In genomic region chr19:46902402-46902766, GRCh38 we compare ENCODE assay signal across 11 cellular contexts. TPM values are rescaled to one million over a fixed set of nuclear protein-coding genes. Genes with fewer than 3 reads are reported as not detected.
A peak's percentile ranks its signal among the peaks of the same experiment; 100 is the strongest.
DNase-seq lines count a peak whose midpoint lies in the region; ATAC-seq, FAIRE-seq and TF ChIP-seq lines count a peak whose summit lies in the region.
"Had no signal": no experiment of that assay in that cellular context is flagged by ENCODE, and none has a peak within 500 bp of the region (broad histone marks: within the 10 kb centered on the region; RNA-seq: fewer than 3 reads in every experiment).

No MANE protein-coding gene starts in this region.

- no peaks in the 10 kb centered on the region for H4K20me1 ChIP-seq in mammary epithelial cell (ENCODE audit: insufficient read depth, low read length)

- H3K9me3 Mint-ChIP-seq in activated T-helper 2 cell treated with anti-CD3 and anti-CD28 coated beads, Interferon-gamma antibody, Interleukin-2, Interleukin-4, amounts not matched to agents 10 μg/mL and 5 μg/mL and 100 μg/mL, durations not matched to agents 14 hours and 24 hours and 36 hours, result no peaks in the 10 kb centered on the region
- H3K9me3 Mint-ChIP-seq: activated naive CD8-positive, alpha-beta T cell treated with anti-CD3 and anti-CD28 coated beads, Interleukin-2, amount 10 ng/mL, durations not matched to agents 7 days and 5 days had no signal

- H3K4me2 ChIP-seq in mammary epithelial cell (ENCODE audit: insufficient read depth, low read depth, low read length) (peak overlapping the region; percentile 81), mesenchymal stem cell (ENCODE audit: low read length, poor library complexity, severe bottlenecking) (peak overlapping the region; percentile 3)

- H2BK5ac ChIP-seq in mesenchymal stem cell (ENCODE audit: low read depth, low read length, poor library complexity, severe bottlenecking), result no peak overlapping the region

- peaks cover 14% of the 10 kb centered on the region for H3K4me1 Mint-ChIP-seq in activated T-helper 2 cell treated with anti-CD3 and anti-CD28 coated beads, Interferon-gamma antibody, Interleukin-2, Interleukin-4, amounts not matched to agents 10 μg/mL and 5 μg/mL and 100 μg/mL, durations not matched to agents 14 hours and 24 hours and 36 hours (ENCODE audit: low read depth)

- no peak overlapping the region for H3K23ac ChIP-seq in mesenchymal stem cell (ENCODE audit: low read length in 2 of 2)

- H2BK12ac ChIP-seq in mesenchymal stem cell (ENCODE audit: low read length in 2 of 2), result peak overlapping the region in 1 of 2 experiments; percentile 71

- no peak overlapping the region for H3K14ac ChIP-seq in mesenchymal stem cell (ENCODE audit: low read length in 2 of 2)

- FAIRE-seq in urothelium cell line (lab: Jason Lieb, UNC), result no peak

- ATAC-seq in right cardiac atrium, result no peak
- ATAC-seq in HG02678 (IDR thresholded peaks at IDR 0.05; ENCODE audit: unreplicated experiment), result no peak

- BruUV-seq in mammary epithelial cell (replicated peaks; lab: Mats Ljungman, UMichigan), result no TSS peak

- H3K9me3 ChIP-seq in left ventricle myocardium inferior (replicated peaks) (no peaks in the 10 kb centered on the region), right cardiac atrium (ENCODE audit: control insufficient read depth, low read length) (no peaks in the 10 kb centered on the region), mammary epithelial cell (replicated peaks; ENCODE audit: insufficient read depth, low read length) (no peaks in the 10 kb centered on the region), mesenchymal stem cell (ENCODE audit: control insufficient read depth, low read length) (no peaks in the 10 kb centered on the region)

- H4K8ac ChIP-seq in mesenchymal stem cell (ENCODE audit: low read length), result no peak overlapping the region

- no peaks in the 10 kb centered on the region for H3K36me3 Mint-ChIP-seq in activated T-helper 2 cell treated with anti-CD3 and anti-CD28 coated beads, Interferon-gamma antibody, Interleukin-2, Interleukin-4, amounts not matched to agents 10 μg/mL and 5 μg/mL and 100 μg/mL, durations not matched to agents 14 hours and 24 hours and 36 hours (ENCODE audit: low read depth)

- no peak overlapping the region for H3K4me3 Mint-ChIP-seq in activated T-helper 2 cell treated with anti-CD3 and anti-CD28 coated beads, Interferon-gamma antibody, Interleukin-2, Interleukin-4, amounts not matched to agents 10 μg/mL and 5 μg/mL and 100 μg/mL, durations not matched to agents 14 hours and 24 hours and 36 hours (ENCODE audit: low read depth)
- H3K4me3 Mint-ChIP-seq: activated naive CD8-positive, alpha-beta T cell treated with anti-CD3 and anti-CD28 coated beads, Interleukin-2, amount 10 ng/mL, durations not matched to agents 7 days and 5 days had no signal

- H3K27ac ChIP-seq in left ventricle myocardium inferior (replicated peaks) (peak overlapping the region; percentile 74), right cardiac atrium (ENCODE audit: low read length) (no peak overlapping the region), mammary epithelial cell (ENCODE audit: insufficient read depth, low read depth, low read length) (peak overlapping the region; percentile 91), mesenchymal stem cell (ENCODE audit: low read length, poor library complexity, severe bottlenecking) (peak overlapping the region; percentile 86)

- DNase-seq in left ventricle myocardium inferior (no peak), right cardiac atrium (no peak), mammary epithelial cell (peak; percentile 90), mesenchymal stem cell (peak; percentile 28), urothelium cell line (ENCODE audit: low spot score) (peak; percentile 42), NCI-H2081 treated with DMSO at 0.1 percent for 48 hours (lab: John Stamatoyannopoulos, UW) (no peak)
- no peak for DNase-seq in activated T-helper 2 cell treated with anti-CD3 and anti-CD28 coated beads, Interferon-gamma antibody, Interleukin-2, Interleukin-4, amounts not matched to agents 10 μg/mL and 5 μg/mL and 100 μg/mL, durations not matched to agents 14 hours and 24 hours and 36 hours (ENCODE audit: low spot score)
- DNase-seq: activated CD4-positive, alpha-beta T cell treated with anti-CD3 and anti-CD28 coated beads, Interleukin-2, amount 50 U/mL, for 48 hours; activated naive CD8-positive, alpha-beta T cell treated with anti-CD3 and anti-CD28 coated beads, Interleukin-2, amount 10 ng/mL, durations not matched to agents 7 days and 5 days; effector memory CD4-positive, alpha-beta T cell had no signal

- H3K18ac ChIP-seq in mesenchymal stem cell (ENCODE audit: low read depth in 1 of 2, low read length in 2 of 2), result peak overlapping the region in 1 of 2 experiments; percentile 37

- dilution Hi-C loops in mammary epithelial cell (cut with HindIII; ENCODE audit: low sequenced_read_pairs), result no loop called here

- CTCF ChIA-PET in mammary epithelial cell (lab: Charles Lee; ENCODE audit: low non-redundant PET), result interaction anchor here (0.6 kb wide), 1 partner anchor 145 kb away, joined by 7 read pairs; no protein-coding TSS in a partner anchor

- H3K36me3 ChIP-seq in left ventricle myocardium inferior, result no peaks in the 10 kb centered on the region
- no peaks in the 10 kb centered on the region for H3K36me3 ChIP-seq in mammary epithelial cell (ENCODE audit: insufficient read depth, low read length)
- no peaks in the 10 kb centered on the region for H3K36me3 ChIP-seq in mesenchymal stem cell (ENCODE audit: control insufficient read depth in 1 of 2, insufficient read depth in 2 of 2, low read depth in 1 of 2, low read length in 2 of 2)

- H3K79me1 ChIP-seq in mesenchymal stem cell (replicated peaks; ENCODE audit: low read length, poor library complexity, severe bottlenecking), result peaks cover 17% of the 10 kb centered on the region

- in situ Hi-C loops in mammary epithelial cell (cut with MboI; ENCODE audit: low sequenced_read_pairs in 2 of 2), result no loop called here

- H3K4me1 ChIP-seq in left ventricle myocardium inferior, result peaks cover 85% of the 10 kb centered on the region
- peaks cover 21% of the 10 kb centered on the region for H3K4me1 ChIP-seq in right cardiac atrium (ENCODE audit: control insufficient read depth, insufficient read depth, low read length)
- peaks cover 54% of the 10 kb centered on the region for H3K4me1 ChIP-seq in mammary epithelial cell (ENCODE audit: insufficient read depth, low read length)
- H3K4me1 ChIP-seq in mesenchymal stem cell (ENCODE audit: control insufficient read depth, insufficient read depth, low read depth, low read length), result peaks cover 27% of the 10 kb centered on the region

- H3K9ac ChIP-seq in mammary epithelial cell (ENCODE audit: insufficient read depth, low read length), result peak overlapping the region; percentile 23
- no peak overlapping the region for H3K9ac ChIP-seq in mesenchymal stem cell (ENCODE audit: low read length)

- H3K27me3 Mint-ChIP-seq in activated T-helper 2 cell treated with anti-CD3 and anti-CD28 coated beads, Interferon-gamma antibody, Interleukin-2, Interleukin-4, amounts not matched to agents 10 μg/mL and 5 μg/mL and 100 μg/mL, durations not matched to agents 14 hours and 24 hours and 36 hours (ENCODE audit: low read depth), result no peaks in the 10 kb centered on the region
- H3K27me3 Mint-ChIP-seq: activated naive CD8-positive, alpha-beta T cell treated with anti-CD3 and anti-CD28 coated beads, Interleukin-2, amount 10 ng/mL, durations not matched to agents 7 days and 5 days had no signal

- intact Hi-C loops in left ventricle myocardium inferior (cut with micrococcal nuclease), result no loop called here
- intact Hi-C loops in right cardiac atrium (cut with DNase I), result no loop called here
- intact Hi-C loops in mammary epithelial cell (cut with micrococcal nuclease), result loop anchor here (1.0 to 2.0 kb wide), 2 partner anchors 23 to 42 kb away; partner anchors contain the start of gene ARHGAP35
- intact Hi-C loops in activated T-helper 2 cell treated with anti-CD3 and anti-CD28 coated beads, Interferon-gamma antibody, Interleukin-2, Interleukin-4, amounts not matched to agents 10 μg/mL and 5 μg/mL and 100 μg/mL, durations not matched to agents 14 hours and 24 hours and 36 hours (cut with micrococcal nuclease), result no loop called here

- no peaks in the 10 kb centered on the region for H3K27me3 ChIP-seq in left ventricle myocardium inferior (ENCODE audit: low read depth)
- no peaks in the 10 kb centered on the region for H3K27me3 ChIP-seq in right cardiac atrium (ENCODE audit: control insufficient read depth, insufficient read depth)
- no peaks in the 10 kb centered on the region for H3K27me3 ChIP-seq in mammary epithelial cell (ENCODE audit: insufficient read depth, low read length)
- H3K27me3 ChIP-seq in mesenchymal stem cell (ENCODE audit: control insufficient read depth in 1 of 2, insufficient read depth in 1 of 2, low read length in 2 of 2), result no peaks in the 10 kb centered on the region

- no peak overlapping the region for H3K27ac Mint-ChIP-seq in activated T-helper 2 cell treated with anti-CD3 and anti-CD28 coated beads, Interferon-gamma antibody, Interleukin-2, Interleukin-4, amounts not matched to agents 10 μg/mL and 5 μg/mL and 100 μg/mL, durations not matched to agents 14 hours and 24 hours and 36 hours
- H3K27ac Mint-ChIP-seq: activated naive CD8-positive, alpha-beta T cell treated with anti-CD3 and anti-CD28 coated beads, Interleukin-2, amount 10 ng/mL, durations not matched to agents 7 days and 5 days had no signal

- no peak for TF ChIP-seq CTCF in left ventricle myocardium inferior (IDR thresholded peaks at IDR 0.05; ENCODE audit: borderline replicate concordance)
- no peak for TF ChIP-seq CTCF in mammary epithelial cell (conservative IDR thresholded peaks at IDR 0.05 in 1 of 2, IDR thresholded peaks at IDR 0.05 in 1 of 2; ENCODE audit: extremely low read depth in 1 of 2, insufficient read depth in 1 of 2, low read depth in 1 of 2, low read length in 2 of 2)

- H3K4me3 ChIP-seq in left ventricle myocardium inferior (no peak overlapping the region), right cardiac atrium (ENCODE audit: low read length) (no peak overlapping the region), mammary epithelial cell (replicated peaks in 1 of 3; ENCODE audit: insufficient read depth in 1 of 3, low read depth in 2 of 3, low read length in 3 of 3) (peak overlapping the region in 2 of 3 experiments; percentile 16 to 26), mesenchymal stem cell (ENCODE audit: insufficient read depth in 1 of 2, low read depth in 1 of 2, low read length in 2 of 2) (no peak overlapping the region)

- WGBS in right cardiac atrium, result 69% methylated on average over 4 of the region's 4 CpGs
- WGBS in mammary epithelial cell (ENCODE audit: low coverage, missing lambda C conversion rate), result 6% methylated on average over 3 of the region's 4 CpGs
- 83% methylated on average over 3 of the region's 4 CpGs for WGBS in mesenchymal stem cell

- H3K79me2 ChIP-seq in mammary epithelial cell (ENCODE audit: insufficient read depth, low read length), result peaks cover 90% of the 10 kb centered on the region

- H2AFZ ChIP-seq in mammary epithelial cell (ENCODE audit: low read depth, low read length), result no peak overlapping the region
- H2AFZ ChIP-seq in mesenchymal stem cell (ENCODE audit: low read depth, low read length), result no peak overlapping the region

- no peak overlapping the region for H3K4ac ChIP-seq in mesenchymal stem cell (ENCODE audit: low read depth in 1 of 2, low read length in 2 of 2)

- no peak overlapping the region for H2BK120ac ChIP-seq in mesenchymal stem cell (ENCODE audit: low read depth, low read length)

- peak overlapping the region; percentile 15 for H2AK5ac ChIP-seq in mesenchymal stem cell (ENCODE audit: low read length, severe bottlenecking)

- H4K91ac ChIP-seq in mesenchymal stem cell (ENCODE audit: low read length), result peak overlapping the region; percentile 25

- H2BK15ac ChIP-seq in mesenchymal stem cell (ENCODE audit: low read depth, poor library complexity, severe bottlenecking), result no peak overlapping the region

RNA-seq across cellular contexts. Expression of gene ARHGAP35, which starts 41.6 kb away (rescaled TPM):
- total RNA-seq in left ventricle myocardium inferior (75.4 TPM), right cardiac atrium (10 to 100 TPM; 71.5 to 85.6 (median 77.1) TPM), mammary epithelial cell (10 to 100 TPM; 45.7 to 45.8 TPM)
- polyA plus RNA-seq in right cardiac atrium (46.6 TPM), mammary epithelial cell (18.1 TPM)
- polyA minus RNA-seq in mammary epithelial cell, result 75.1 TPM
- polyA plus RNA-seq in mesenchymal stem cell (2013, experiment 1 of 2), result 40.0 TPM
- polyA plus RNA-seq in mesenchymal stem cell (2013, experiment 2 of 2), result 36.9 TPM
- total RNA-seq in activated T-helper 2 cell treated with anti-CD3 and anti-CD28 coated beads, Interferon-gamma antibody, Interleukin-2, Interleukin-4, amounts not matched to agents 10 μg/mL and 5 μg/mL and 100 μg/mL, durations not matched to agents 14 hours and 24 hours and 36 hours, result 25.5 and 28.5 TPM in 2 replicates

RNA-seq across cellular contexts. Expression of gene AP2S1, which starts 51.7 kb away (rescaled TPM):
- 87.3 TPM for total RNA-seq in left ventricle myocardium inferior
- 100 to 1,000 TPM in 1 of 4 donors, 10 to 100 TPM in 3; 83.0 to 102 (median 93.9) TPM for total RNA-seq in right cardiac atrium
- polyA plus RNA-seq in right cardiac atrium, result 90.5 TPM
- total RNA-seq in mammary epithelial cell, result 100 to 1,000 TPM in 1 of 2 donors, 10 to 100 TPM in 1; 67.5 to 257 TPM
- 295 TPM for polyA plus RNA-seq in mammary epithelial cell
- 220 TPM for polyA minus RNA-seq in mammary epithelial cell
- 284 TPM for polyA plus RNA-seq in mesenchymal stem cell (2013, experiment 1 of 2)
- 308 TPM for polyA plus RNA-seq in mesenchymal stem cell (2013, experiment 2 of 2)
- 94.0 and 102 TPM in 2 replicates for total RNA-seq in activated T-helper 2 cell treated with anti-CD3 and anti-CD28 coated beads, Interferon-gamma antibody, Interleukin-2, Interleukin-4, amounts not matched to agents 10 μg/mL and 5 μg/mL and 100 μg/mL, durations not matched to agents 14 hours and 24 hours and 36 hours

Comparison
In these comparisons a context has a peak if more than half of its experiments do, and no peak if none do; other contexts are left out.
1. DNase-seq: peak in mammary epithelial cell (single experiment), mesenchymal stem cell (single experiment) and urothelium cell line (single experiment); none in left ventricle myocardium inferior (single experiment), right cardiac atrium (0 of 3), NCI-H2081 treated with DMSO at 0.1 percent for 48 hours (single experiment) and activated T-helper 2 cell treated with anti-CD3 and anti-CD28 coated beads, Interferon-gamma antibody, Interleukin-2, Interleukin-4, amounts not matched to agents 10 μg/mL and 5 μg/mL and 100 μg/mL, durations not matched to agents 14 hours and 24 hours and 36 hours (single experiment).
2. H3K4me3 ChIP-seq: peak in mammary epithelial cell (2 of 3); none in left ventricle myocardium inferior (single experiment), right cardiac atrium (single experiment) and mesenchymal stem cell (0 of 2).